Comparison of ENCODE assay signal across 17 cellular contexts in genomic region chrX:120305531-120306145, GRCh38. TPM values are rescaled to one million over a fixed set of nuclear protein-coding genes. Genes with fewer than 3 reads are reported as not detected.
DNase-seq lines count a peak whose midpoint lies in the region; FAIRE-seq and TF ChIP-seq lines count a peak whose summit lies in the region.
"Had no signal": no experiment of that assay in that cellular context is flagged by ENCODE, and none has a peak within 500 bp of the region (broad histone marks: within the 10 kb centered on the region; RNA-seq: fewer than 3 reads in every experiment).

No MANE protein-coding gene starts in this region.

- H3K4me3 ChIP-seq in HUES6 (ENCODE audit: low read depth, low read length): peak overlapping the region; percentile 49
- H3K4me3 ChIP-seq: lung had no signal

- H3K36me3 Mint-ChIP-seq in progenitor cell of endocrine pancreas (ENCODE audit: insufficient read depth): no peaks in the 10 kb centered on the region
- H3K36me3 Mint-ChIP-seq: immature natural killer cell had no signal

- H3K9ac ChIP-seq in HUES6 (ENCODE audit: low read length): no peak overlapping the region

- H3K27ac ChIP-seq in HUES6 (ENCODE audit: low read depth, low read length): no peak overlapping the region

- no peak overlapping the region for H3K27ac Mint-ChIP-seq in progenitor cell of endocrine pancreas
- H3K27ac Mint-ChIP-seq: B cell had no signal

- TF ChIP-seq CTCF in progenitor cell of endocrine pancreas (IDR thresholded peaks at IDR 0.05; ENCODE audit: unreplicated experiment): no peak

- H3K9me3 ChIP-seq in HUES6 (ENCODE audit: control insufficient read depth, insufficient read depth, low read depth, low read length): no peaks in the 10 kb centered on the region

- peaks cover 53% of the 10 kb centered on the region for H3K27me3 ChIP-seq in HUES6 (ENCODE audit: control insufficient read depth, insufficient read depth, low read length)

- H3K4me3 Mint-ChIP-seq in progenitor cell of endocrine pancreas (ENCODE audit: low read depth): no peak overlapping the region
- H3K4me3 Mint-ChIP-seq: B cell had no signal

- peaks cover 7% of the 10 kb centered on the region for H3K9me3 Mint-ChIP-seq in progenitor cell of endocrine pancreas (ENCODE audit: low read depth)

- H3K36me3 ChIP-seq in HUES6 (ENCODE audit: control insufficient read depth, insufficient read depth, low read length): no peaks in the 10 kb centered on the region

- H3K4me1 Mint-ChIP-seq in progenitor cell of endocrine pancreas (ENCODE audit: low read depth): peaks cover 11% of the 10 kb centered on the region

- peaks cover 52% of the 10 kb centered on the region for H3K4me1 ChIP-seq in HUES6 (ENCODE audit: control insufficient read depth, insufficient read depth, low read length)

- DNase-seq in ELF-1 (ENCODE audit: low read depth, low spot score): peak; percentile 30
- DNase-seq in SW480 (ENCODE audit: low spot score): peak; percentile 8
- no peak for DNase-seq in NCI-H1092 (lab: John Stamatoyannopoulos, UW)
- DNase-seq in progenitor cell of endocrine pancreas (ENCODE audit: low spot score, unreplicated experiment): no peak
- no peak for DNase-seq in HUDEP-2 (lab: John Stamatoyannopoulos, UW; ENCODE audit: unreplicated experiment in 76 of 76)
- DNase-seq: activated naive CD4-positive, alpha-beta T cell; activated T-cell treated with anti-CD3 and anti-CD28 coated beads for 4 hours; aorta; immature natural killer cell; NCI-H2171 had no signal

- FAIRE-seq in islet of Langerhans (lab: Jason Lieb, UNC): peak; percentile 41
- FAIRE-seq: frontal cortex had no signal

- peaks cover 50% of the 10 kb centered on the region for H3K27me3 Mint-ChIP-seq in progenitor cell of endocrine pancreas

RNA-seq across cellular contexts. Expression of gene TMEM255A, which starts 5.6 kb away (rescaled TPM):
- 0.46 and 0.51 TPM in 2 replicates for total RNA-seq in progenitor cell of endocrine pancreas

RNA-seq across cellular contexts. Expression of gene ZBTB33, which starts 55.0 kb away (rescaled TPM):
- total RNA-seq in progenitor cell of endocrine pancreas: 40.4 and 41.3 TPM in 2 replicates

RNA-seq across cellular contexts. Expression of gene ATP1B4, which starts 56.3 kb away (rescaled TPM):
- total RNA-seq in progenitor cell of endocrine pancreas: not detected in 2 replicates
- total RNA-seq: aorta, B cell, frontal cortex, lung, posterior vena cava, temporal lobe had no signal

Comparison
In these comparisons a context has a peak if more than half of its experiments do, and no peak if none do; other contexts are left out.
1. DNase-seq: peak in ELF-1 (single experiment) and SW480 (single experiment); none in NCI-H1092 (single experiment), progenitor cell of endocrine pancreas (single experiment) and HUDEP-2 (0 of 76).